ENCODE assay signal across 20 cellular contexts in genomic region chr17:10771142-10771541, GRCh38. TPM values are rescaled to one million over a fixed set of nuclear protein-coding genes. Genes with fewer than 3 reads are reported as not detected.
"Had no signal": no experiment of that assay in that cellular context is flagged by ENCODE, and none has a peak within 500 bp of the region (broad histone marks: within the 10 kb centered on the region; RNA-seq: fewer than 3 reads in every experiment).

No MANE protein-coding gene starts in this region.

- H3K36me3 ChIP-seq: MG63 had no signal

- H3K4me2 ChIP-seq: SK-N-SH had no signal

- H3K27ac ChIP-seq: RWPE1 had no signal

- H3K27me3 ChIP-seq: MG63 had no signal

- H3K9me3 ChIP-seq: SK-N-SH had no signal

- H3K4me3 ChIP-seq: MG63 had no signal

- H3K9me2 ChIP-seq: SK-N-SH had no signal

- ATAC-seq: Panc1 had no signal

- H3K9ac ChIP-seq: SK-N-SH had no signal

- DNase-seq: KBM-7, MG63, NCI-H1092 treated with DMSO at 0.1 percent for 48 hours, NCI-H1436 treated with DMSO at 0.1 percent for 48 hours, NCI-H1694, NCI-H187 treated with DMSO at 0.1 percent for 48 hours, NCI-H2029 treated with DMSO at 0.1 percent for 48 hours, NCI-H2227 treated with DMSO at 0.1 percent for 48 hours, NCI-H524, NCI-H526 treated with DMSO at 0.1 percent for 48 hours, NCI-H774, SHP77 treated with DMSO at 0.1 percent for 48 hours, SK-N-SH, SW 1271 had no signal

RNA-seq across cellular contexts. Expression of gene TMEM238L, which starts 32.8 kb away (rescaled TPM):
- total RNA-seq: LHCN-M2, NCI-H460, SK-MEL-5 had no signal
- polyA plus RNA-seq: SK-N-SH had no signal

RNA-seq across cellular contexts. Expression of gene TMEM220, which starts 41.3 kb away (rescaled TPM):
- total RNA-seq: HT-29 had no signal
